In the genomic region with DNA sequence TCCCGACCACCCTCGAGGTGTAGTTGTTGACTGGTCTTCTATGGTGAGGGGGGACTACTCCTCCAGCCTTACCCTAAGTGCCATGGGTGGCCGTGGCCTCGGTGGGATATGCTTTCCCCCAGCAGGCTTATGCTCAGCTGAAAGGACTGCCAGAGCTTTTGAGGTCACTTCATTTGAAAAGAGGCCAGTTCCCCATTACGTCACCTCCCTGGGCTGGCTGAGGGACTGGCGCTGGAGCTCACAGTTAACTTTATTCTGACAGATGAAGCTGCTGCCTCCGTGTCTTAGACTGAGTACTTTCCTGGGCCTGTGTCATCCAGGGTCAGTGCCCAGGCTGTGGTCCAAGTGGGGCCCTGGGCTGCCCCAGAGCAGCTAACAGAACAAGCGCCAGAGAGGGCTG, we compare ENCODE assay signal across 1 cellular context.
TF ChIP-seq lines count a peak whose summit lies in the region.

No MANE protein-coding gene starts in this region.

TF ChIP-seq in HepG2, 621 proteins besides CTCF, POLR2A, EP300 and RAD21 (continued from another document and continues in another):
- TF ChIP-seq, protein P1, sequence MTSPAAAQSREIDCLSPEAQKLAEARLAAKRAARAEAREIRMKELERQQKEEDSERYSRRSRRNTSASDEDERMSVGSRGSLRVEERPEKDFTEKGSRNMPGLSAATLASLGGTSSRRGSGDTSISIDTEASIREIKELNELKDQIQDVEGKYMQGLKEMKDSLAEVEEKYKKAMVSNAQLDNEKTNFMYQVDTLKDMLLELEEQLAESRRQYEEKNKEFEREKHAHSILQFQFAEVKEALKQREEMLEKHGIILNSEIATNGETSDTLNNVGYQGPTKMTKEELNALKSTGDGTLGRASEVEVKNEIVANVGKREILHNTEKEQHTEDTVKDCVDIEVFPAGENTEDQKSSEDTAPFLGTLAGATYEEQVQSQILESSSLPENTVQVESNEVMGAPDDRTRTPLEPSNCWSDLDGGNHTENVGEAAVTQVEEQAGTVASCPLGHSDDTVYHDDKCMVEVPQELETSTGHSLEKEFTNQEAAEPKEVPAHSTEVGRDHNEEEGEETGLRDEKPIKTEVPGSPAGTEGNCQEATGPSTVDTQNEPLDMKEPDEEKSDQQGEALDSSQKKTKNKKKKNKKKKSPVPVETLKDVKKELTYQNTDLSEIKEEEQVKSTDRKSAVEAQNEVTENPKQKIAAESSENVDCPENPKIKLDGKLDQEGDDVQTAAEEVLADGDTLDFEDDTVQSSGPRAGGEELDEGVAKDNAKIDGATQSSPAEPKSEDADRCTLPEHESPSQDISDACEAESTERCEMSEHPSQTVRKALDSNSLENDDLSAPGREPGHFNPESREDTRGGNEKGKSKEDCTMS (CRISPR knock-in tag; conservative IDR thresholded peaks at IDR 0.05), result no peak
- TF ChIP-seq KDM4B (CRISPR knock-in tag; IDR thresholded peaks at IDR 0.05), result no peak
- 0 out of 2 replicates have a peak, but pooled peaks have one; percentile 25 for TF ChIP-seq ZNF724P (CRISPR knock-in tag; IDR thresholded peaks at IDR 0.05; ENCODE audit: borderline replicate concordance)
- TF ChIP-seq NR2C2 (CRISPR knock-in tag; IDR thresholded peaks at IDR 0.05; ENCODE audit: borderline replicate concordance), result no peak
- no peak for TF ChIP-seq ATM (IDR thresholded peaks at IDR 0.05; ENCODE audit: borderline replicate concordance)
- no peak for TF ChIP-seq BCL3 (CRISPR knock-in tag; IDR thresholded peaks at IDR 0.05)
- TF ChIP-seq IRF2 (CRISPR knock-in tag; IDR thresholded peaks at IDR 0.05), result no peak
- no peak for TF ChIP-seq ETV6 (CRISPR knock-in tag; conservative IDR thresholded peaks at IDR 0.05)
- TF ChIP-seq KAT8 (CRISPR knock-in tag; IDR thresholded peaks at IDR 0.05), result no peak
- 0 out of 2 replicates have a peak, but pooled peaks have one; percentile 63 for TF ChIP-seq EED (CRISPR knock-in tag; IDR thresholded peaks at IDR 0.05)
- no peak for TF ChIP-seq ZNF225 (CRISPR knock-in tag; IDR thresholded peaks at IDR 0.05)
- TF ChIP-seq ZNF232 (CRISPR knock-in tag; IDR thresholded peaks at IDR 0.05; ENCODE audit: borderline replicate concordance), result 0 out of 2 replicates have a peak, but pooled peaks have one; percentile 55
- TF ChIP-seq MEIS1 (CRISPR knock-in tag; IDR thresholded peaks at IDR 0.05; ENCODE audit: borderline replicate concordance), result no peak
- no peak for TF ChIP-seq SIX1 (CRISPR knock-in tag; IDR thresholded peaks at IDR 0.05; ENCODE audit: borderline replicate concordance)
- no peak for TF ChIP-seq ZNF335 (CRISPR knock-in tag; IDR thresholded peaks at IDR 0.05)
- TF ChIP-seq TBL1XR1 (IDR thresholded peaks at IDR 0.05; ENCODE audit: borderline replicate concordance, low read length, partially characterized antibody), result no peak
- TF ChIP-seq ZNF20 (CRISPR knock-in tag; IDR thresholded peaks at IDR 0.05), result no peak
- TF ChIP-seq ZSCAN31 (CRISPR knock-in tag; IDR thresholded peaks at IDR 0.05; ENCODE audit: low read depth), result no peak
- no peak for TF ChIP-seq ZNF749 (CRISPR knock-in tag; IDR thresholded peaks at IDR 0.05; ENCODE audit: borderline replicate concordance)
- no peak for TF ChIP-seq FOXK1 (CRISPR knock-in tag; IDR thresholded peaks at IDR 0.05; ENCODE audit: borderline replicate concordance, low read depth)
- TF ChIP-seq, protein P2, sequence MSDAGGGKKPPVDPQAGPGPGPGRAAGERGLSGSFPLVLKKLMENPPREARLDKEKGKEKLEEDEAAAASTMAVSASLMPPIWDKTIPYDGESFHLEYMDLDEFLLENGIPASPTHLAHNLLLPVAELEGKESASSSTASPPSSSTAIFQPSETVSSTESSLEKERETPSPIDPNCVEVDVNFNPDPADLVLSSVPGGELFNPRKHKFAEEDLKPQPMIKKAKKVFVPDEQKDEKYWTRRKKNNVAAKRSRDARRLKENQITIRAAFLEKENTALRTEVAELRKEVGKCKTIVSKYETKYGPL (CRISPR knock-in tag; IDR thresholded peaks at IDR 0.05), result no peak
- TF ChIP-seq ZNF44 (CRISPR knock-in tag; IDR thresholded peaks at IDR 0.05), result no peak
- 0 out of 2 replicates have a peak, but pooled peaks have one; percentile 35 for TF ChIP-seq ATF2 (CRISPR knock-in tag; IDR thresholded peaks at IDR 0.05)
- TF ChIP-seq AHR (CRISPR knock-in tag; IDR thresholded peaks at IDR 0.05), result no peak
- no peak for TF ChIP-seq MTF1 (CRISPR knock-in tag; IDR thresholded peaks at IDR 0.05)
- no peak for TF ChIP-seq MTA3 (CRISPR knock-in tag; IDR thresholded peaks at IDR 0.05)
- no peak for TF ChIP-seq ZBTB42 (CRISPR knock-in tag; IDR thresholded peaks at IDR 0.05)
- no peak for TF ChIP-seq SNRNP70 (IDR thresholded peaks at IDR 0.05; ENCODE audit: low read depth, low read length)
- TF ChIP-seq CENPBD1 (CRISPR knock-in tag; IDR thresholded peaks at IDR 0.05; ENCODE audit: borderline replicate concordance, low read depth), result no peak
- TF ChIP-seq ZNF362 (CRISPR knock-in tag; IDR thresholded peaks at IDR 0.05; ENCODE audit: borderline replicate concordance), result no peak
- TF ChIP-seq ZNF501 (CRISPR knock-in tag; IDR thresholded peaks at IDR 0.05), result peak; percentile 30; the same call in 1 of the 2 replicates
- 0 out of 2 replicates have a peak, but pooled peaks have one; percentile 9 for TF ChIP-seq PITX1 (CRISPR knock-in tag; IDR thresholded peaks at IDR 0.05)
- no peak for TF ChIP-seq NFE2 (CRISPR knock-in tag; IDR thresholded peaks at IDR 0.05)
- 0 out of 2 replicates have a peak, but pooled peaks have one; percentile 54 for TF ChIP-seq IRF9 (CRISPR knock-in tag; IDR thresholded peaks at IDR 0.05; ENCODE audit: borderline replicate concordance)
- no peak for TF ChIP-seq ZNF597 (CRISPR knock-in tag; IDR thresholded peaks at IDR 0.05)
- TF ChIP-seq ATF4 (CRISPR knock-in tag; IDR thresholded peaks at IDR 0.05), result 0 out of 4 replicates have a peak, but pooled peaks of 1 of the 2 experiments have one; percentile 15
- TF ChIP-seq ZNF274 (CRISPR knock-in tag; IDR thresholded peaks at IDR 0.05), result 0 out of 2 replicates have a peak, but pooled peaks have one; percentile 15
- TF ChIP-seq ZNF441 (CRISPR knock-in tag; IDR thresholded peaks at IDR 0.05; ENCODE audit: borderline replicate concordance), result no peak
- TF ChIP-seq, protein P3, sequence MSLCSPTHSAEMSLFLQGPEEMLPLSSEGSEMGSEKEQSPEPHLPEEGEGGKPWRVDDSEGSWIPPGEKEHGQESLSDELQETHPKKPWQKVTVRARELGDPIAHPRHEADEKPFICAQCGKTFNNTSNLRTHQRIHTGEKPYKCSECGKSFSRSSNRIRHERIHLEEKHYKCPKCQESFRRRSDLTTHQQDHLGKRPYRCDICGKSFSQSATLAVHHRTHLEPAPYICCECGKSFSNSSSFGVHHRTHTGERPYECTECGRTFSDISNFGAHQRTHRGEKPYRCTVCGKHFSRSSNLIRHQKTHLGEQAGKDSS (CRISPR knock-in tag; IDR thresholded peaks at IDR 0.05; ENCODE audit: borderline replicate concordance, low read depth), result no peak
- TF ChIP-seq ZNF644 (CRISPR knock-in tag; IDR thresholded peaks at IDR 0.05; ENCODE audit: low read depth), result no peak
- no peak for TF ChIP-seq GTF2F1 (IDR thresholded peaks at IDR 0.05; ENCODE audit: low read length)
- TF ChIP-seq KMT2B (CRISPR knock-in tag; IDR thresholded peaks at IDR 0.05), result no peak
- TF ChIP-seq SIN3A (IDR thresholded peaks at IDR 0.05; ENCODE audit: borderline replicate concordance, low read depth, low read length), result no peak
- 0 out of 2 replicates have a peak, but pooled peaks have one; percentile 17 for TF ChIP-seq ZNF263 (CRISPR knock-in tag; IDR thresholded peaks at IDR 0.05)
- no peak for TF ChIP-seq SP1 (IDR thresholded peaks at IDR 0.05)
- TF ChIP-seq SP1 (CRISPR knock-in tag; IDR thresholded peaks at IDR 0.05), result no peak
- TF ChIP-seq ZNF367 (CRISPR knock-in tag; IDR thresholded peaks at IDR 0.05; ENCODE audit: borderline replicate concordance), result no peak
- no peak for TF ChIP-seq ZNF572 (CRISPR knock-in tag; IDR thresholded peaks at IDR 0.05)
- TF ChIP-seq TCF12 (IDR thresholded peaks at IDR 0.05), result no peak
- TF ChIP-seq TCF12 (CRISPR knock-in tag; IDR thresholded peaks at IDR 0.05), result no peak
- TF ChIP-seq HOXA5 (CRISPR knock-in tag; IDR thresholded peaks at IDR 0.05), result 0 out of 2 replicates have a peak, but pooled peaks have one; percentile 40
- no peak for TF ChIP-seq TEAD2 (CRISPR knock-in tag; IDR thresholded peaks at IDR 0.05)
- peak; percentile 95 for TF ChIP-seq ATF7 (IDR thresholded peaks at IDR 0.05)
- no peak for TF ChIP-seq ATF7 (CRISPR knock-in tag; IDR thresholded peaks at IDR 0.05)
- TF ChIP-seq ZNF574 (CRISPR knock-in tag; IDR thresholded peaks at IDR 0.05), result peak; percentile 13; the same call in 1 of the 2 replicates
- TF ChIP-seq ZNF879 (CRISPR knock-in tag; IDR thresholded peaks at IDR 0.05), result no peak
- TF ChIP-seq, protein P4, sequence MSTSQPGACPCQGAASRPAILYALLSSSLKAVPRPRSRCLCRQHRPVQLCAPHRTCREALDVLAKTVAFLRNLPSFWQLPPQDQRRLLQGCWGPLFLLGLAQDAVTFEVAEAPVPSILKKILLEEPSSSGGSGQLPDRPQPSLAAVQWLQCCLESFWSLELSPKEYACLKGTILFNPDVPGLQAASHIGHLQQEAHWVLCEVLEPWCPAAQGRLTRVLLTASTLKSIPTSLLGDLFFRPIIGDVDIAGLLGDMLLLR (CRISPR knock-in tag; IDR thresholded peaks at IDR 0.05), result no peak
